1 cellular context compared by ENCODE assay signal in the genomic region with DNA sequence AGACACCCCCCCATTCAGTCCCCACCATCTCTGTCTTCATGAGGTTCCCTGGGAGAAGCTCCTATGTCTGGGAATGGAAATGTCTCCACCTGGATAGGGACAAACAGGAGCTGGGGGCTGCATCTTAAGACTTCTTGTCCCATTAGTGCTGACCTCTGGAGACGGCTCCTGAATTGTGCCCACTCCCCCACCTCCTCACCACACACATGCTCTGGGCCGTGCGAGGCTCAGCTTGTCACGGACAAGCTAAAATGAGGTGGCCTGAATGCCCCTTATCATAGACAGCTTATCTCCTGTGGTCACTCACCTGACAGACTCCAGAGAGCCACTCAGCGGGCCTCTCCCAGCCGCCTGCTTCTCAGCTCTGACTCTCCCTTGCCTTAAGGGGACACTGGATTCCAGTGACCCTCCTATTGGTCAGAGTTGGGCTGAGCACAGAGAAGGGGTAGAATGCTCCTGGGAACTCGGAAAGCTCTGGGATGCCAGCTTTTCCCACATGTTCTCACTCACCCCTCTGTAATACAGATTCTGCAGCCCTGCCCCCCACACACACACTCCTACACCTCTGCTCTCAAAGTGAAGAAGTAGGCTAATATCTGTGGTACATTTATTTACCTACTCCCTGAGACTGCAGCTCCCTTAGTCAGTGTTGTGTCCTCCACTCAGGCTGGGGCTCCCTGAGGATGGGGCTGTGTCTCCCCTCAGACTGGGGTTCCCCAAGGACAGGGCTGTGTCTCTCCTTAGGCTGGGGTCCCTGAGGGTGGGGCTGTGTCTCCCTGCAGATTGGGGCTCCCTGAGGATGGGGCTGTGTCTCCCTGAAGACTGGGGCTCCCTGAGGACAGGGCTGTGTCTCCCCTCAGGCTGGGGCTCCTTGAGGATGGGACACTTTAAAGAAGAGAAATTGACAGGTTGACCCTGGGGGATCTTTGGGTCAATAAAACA.
TF ChIP-seq lines count a peak whose summit lies in the region.

No MANE protein-coding gene starts in this region.

TF ChIP-seq in K562, 482 proteins besides CTCF, POLR2A, EP300 and RAD21 (continued from another document and continues in another):
- TF ChIP-seq, protein P1, sequence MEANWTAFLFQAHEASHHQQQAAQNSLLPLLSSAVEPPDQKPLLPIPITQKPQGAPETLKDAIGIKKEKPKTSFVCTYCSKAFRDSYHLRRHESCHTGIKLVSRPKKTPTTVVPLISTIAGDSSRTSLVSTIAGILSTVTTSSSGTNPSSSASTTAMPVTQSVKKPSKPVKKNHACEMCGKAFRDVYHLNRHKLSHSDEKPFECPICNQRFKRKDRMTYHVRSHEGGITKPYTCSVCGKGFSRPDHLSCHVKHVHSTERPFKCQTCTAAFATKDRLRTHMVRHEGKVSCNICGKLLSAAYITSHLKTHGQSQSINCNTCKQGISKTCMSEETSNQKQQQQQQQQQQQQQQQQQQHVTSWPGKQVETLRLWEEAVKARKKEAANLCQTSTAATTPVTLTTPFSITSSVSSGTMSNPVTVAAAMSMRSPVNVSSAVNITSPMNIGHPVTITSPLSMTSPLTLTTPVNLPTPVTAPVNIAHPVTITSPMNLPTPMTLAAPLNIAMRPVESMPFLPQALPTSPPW (CRISPR knock-in tag; IDR thresholded peaks at IDR 0.05): peak; percentile 75
- TF ChIP-seq NBN (IDR thresholded peaks at IDR 0.05; ENCODE audit: low read depth) (0 out of 2 replicates have a peak, but pooled peaks have one; percentile 65), TEAD2 (tag; IDR thresholded peaks at IDR 0.05) (0 out of 2 replicates have a peak, but pooled peaks have one; percentile 9), ZNF785 (CRISPR knock-in tag; IDR thresholded peaks at IDR 0.05) (no peak), TCFL5 (CRISPR knock-in tag; conservative IDR thresholded peaks at IDR 0.05) (peak; percentile 65; the same call in 1 of the 2 replicates), MYNN (IDR thresholded peaks at IDR 0.05) (peak; percentile 63; the same call in 1 of the 2 replicates), MYNN (CRISPR knock-in tag; IDR thresholded peaks at IDR 0.05) (no peak), ESRRA (IDR thresholded peaks at IDR 0.05; ENCODE audit: borderline replicate concordance, low read depth) (peak; percentile 92), SMARCE1 (IDR thresholded peaks at IDR 0.05) (peak; percentile 89), ZNF644 (tag; IDR thresholded peaks at IDR 0.05; ENCODE audit: low read depth) (peak; percentile 66; the same call in 1 of the 2 replicates), SMARCC2 (IDR thresholded peaks at IDR 0.05; ENCODE audit: low read depth) (no peak; the same call in 1 of the 2 replicates), FOXK1 (CRISPR knock-in tag; IDR thresholded peaks at IDR 0.05; ENCODE audit: borderline replicate concordance) (0 out of 2 replicates have a peak, but pooled peaks have one; percentile 40), ASH1L (IDR thresholded peaks at IDR 0.05; ENCODE audit: borderline replicate concordance, low read depth, partially characterized antibody) (no peak), ZSCAN29 (IDR thresholded peaks at IDR 0.05) (no peak), NRF1 (conservative IDR thresholded peaks at IDR 0.05 in 1 of 2, IDR thresholded peaks at IDR 0.05 in 1 of 2) (peak; percentile 65 to 72), RBFOX2 (IDR thresholded peaks at IDR 0.05; ENCODE audit: low read depth, low read length) (peak; percentile 53), NEUROD1 (IDR thresholded peaks at IDR 0.05; ENCODE audit: borderline replicate concordance, low read depth, low read length, partially characterized antibody) (peak; percentile 50), SMAD4 (CRISPR knock-in tag; conservative IDR thresholded peaks at IDR 0.05) (peak; percentile 96), ZNF165 (CRISPR knock-in tag; IDR thresholded peaks at IDR 0.05; ENCODE audit: borderline replicate concordance) (peak; percentile 51; the same call in 1 of the 2 replicates), PHB (CRISPR knock-in tag; IDR thresholded peaks at IDR 0.05) (peak; percentile 85; the same call in 1 of the 2 replicates), IFI16 (CRISPR knock-in tag; IDR thresholded peaks at IDR 0.05) (0 out of 2 replicates have a peak, but pooled peaks have one; percentile 34), ZNF668 (CRISPR knock-in tag; IDR thresholded peaks at IDR 0.05) (peak; percentile 76; the same call in 1 of the 2 replicates), KLF10 (CRISPR knock-in tag; IDR thresholded peaks at IDR 0.05) (no peak), BRD4 (IDR thresholded peaks at IDR 0.05) (no peak), ZNF707 (CRISPR knock-in tag; conservative IDR thresholded peaks at IDR 0.05) (no peak), CHCHD3 (CRISPR knock-in tag; IDR thresholded peaks at IDR 0.05) (no peak), NFIC (IDR thresholded peaks at IDR 0.05) (no peak), ZNF197 (CRISPR knock-in tag; IDR thresholded peaks at IDR 0.05; ENCODE audit: low read depth) (peak; percentile 91; the same call in 1 of the 2 replicates), ARID1B (IDR thresholded peaks at IDR 0.05) (peak; percentile 80), JUNB (CRISPR knock-in tag; conservative IDR thresholded peaks at IDR 0.05) (no peak), FOXP1 (CRISPR knock-in tag; IDR thresholded peaks at IDR 0.05) (no peak; the same call in 1 of the 2 replicates), KLF16 (IDR thresholded peaks at IDR 0.05) (no peak)
- TF ChIP-seq, protein P2, sequence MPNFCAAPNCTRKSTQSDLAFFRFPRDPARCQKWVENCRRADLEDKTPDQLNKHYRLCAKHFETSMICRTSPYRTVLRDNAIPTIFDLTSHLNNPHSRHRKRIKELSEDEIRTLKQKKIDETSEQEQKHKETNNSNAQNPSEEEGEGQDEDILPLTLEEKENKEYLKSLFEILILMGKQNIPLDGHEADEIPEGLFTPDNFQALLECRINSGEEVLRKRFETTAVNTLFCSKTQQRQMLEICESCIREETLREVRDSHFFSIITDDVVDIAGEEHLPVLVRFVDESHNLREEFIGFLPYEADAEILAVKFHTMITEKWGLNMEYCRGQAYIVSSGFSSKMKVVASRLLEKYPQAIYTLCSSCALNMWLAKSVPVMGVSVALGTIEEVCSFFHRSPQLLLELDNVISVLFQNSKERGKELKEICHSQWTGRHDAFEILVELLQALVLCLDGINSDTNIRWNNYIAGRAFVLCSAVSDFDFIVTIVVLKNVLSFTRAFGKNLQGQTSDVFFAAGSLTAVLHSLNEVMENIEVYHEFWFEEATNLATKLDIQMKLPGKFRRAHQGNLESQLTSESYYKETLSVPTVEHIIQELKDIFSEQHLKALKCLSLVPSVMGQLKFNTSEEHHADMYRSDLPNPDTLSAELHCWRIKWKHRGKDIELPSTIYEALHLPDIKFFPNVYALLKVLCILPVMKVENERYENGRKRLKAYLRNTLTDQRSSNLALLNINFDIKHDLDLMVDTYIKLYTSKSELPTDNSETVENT (CRISPR knock-in tag; IDR thresholded peaks at IDR 0.05): 0 out of 2 replicates have a peak, but pooled peaks have one; percentile 19
- TF ChIP-seq, protein P3, sequence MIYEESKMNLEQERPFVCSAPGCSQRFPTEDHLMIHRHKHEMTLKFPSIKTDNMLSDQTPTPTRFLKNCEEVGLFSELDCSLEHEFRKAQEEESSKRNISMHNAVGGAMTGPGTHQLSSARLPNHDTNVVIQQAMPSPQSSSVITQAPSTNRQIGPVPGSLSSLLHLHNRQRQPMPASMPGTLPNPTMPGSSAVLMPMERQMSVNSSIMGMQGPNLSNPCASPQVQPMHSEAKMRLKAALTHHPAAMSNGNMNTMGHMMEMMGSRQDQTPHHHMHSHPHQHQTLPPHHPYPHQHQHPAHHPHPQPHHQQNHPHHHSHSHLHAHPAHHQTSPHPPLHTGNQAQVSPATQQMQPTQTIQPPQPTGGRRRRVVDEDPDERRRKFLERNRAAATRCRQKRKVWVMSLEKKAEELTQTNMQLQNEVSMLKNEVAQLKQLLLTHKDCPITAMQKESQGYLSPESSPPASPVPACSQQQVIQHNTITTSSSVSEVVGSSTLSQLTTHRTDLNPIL (CRISPR knock-in tag; IDR thresholded peaks at IDR 0.05): no peak
- TF ChIP-seq, protein P4, sequence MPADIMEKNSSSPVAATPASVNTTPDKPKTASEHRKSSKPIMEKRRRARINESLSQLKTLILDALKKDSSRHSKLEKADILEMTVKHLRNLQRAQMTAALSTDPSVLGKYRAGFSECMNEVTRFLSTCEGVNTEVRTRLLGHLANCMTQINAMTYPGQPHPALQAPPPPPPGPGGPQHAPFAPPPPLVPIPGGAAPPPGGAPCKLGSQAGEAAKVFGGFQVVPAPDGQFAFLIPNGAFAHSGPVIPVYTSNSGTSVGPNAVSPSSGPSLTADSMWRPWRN (IDR thresholded peaks at IDR 0.05; ENCODE audit: low read depth): peak; percentile 69
- TF ChIP-seq, protein P5, sequence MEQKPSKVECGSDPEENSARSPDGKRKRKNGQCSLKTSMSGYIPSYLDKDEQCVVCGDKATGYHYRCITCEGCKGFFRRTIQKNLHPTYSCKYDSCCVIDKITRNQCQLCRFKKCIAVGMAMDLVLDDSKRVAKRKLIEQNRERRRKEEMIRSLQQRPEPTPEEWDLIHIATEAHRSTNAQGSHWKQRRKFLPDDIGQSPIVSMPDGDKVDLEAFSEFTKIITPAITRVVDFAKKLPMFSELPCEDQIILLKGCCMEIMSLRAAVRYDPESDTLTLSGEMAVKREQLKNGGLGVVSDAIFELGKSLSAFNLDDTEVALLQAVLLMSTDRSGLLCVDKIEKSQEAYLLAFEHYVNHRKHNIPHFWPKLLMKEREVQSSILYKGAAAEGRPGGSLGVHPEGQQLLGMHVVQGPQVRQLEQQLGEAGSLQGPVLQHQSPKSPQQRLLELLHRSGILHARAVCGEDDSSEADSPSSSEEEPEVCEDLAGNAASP (IDR thresholded peaks at IDR 0.05): no peak
- TF ChIP-seq, protein P6, sequence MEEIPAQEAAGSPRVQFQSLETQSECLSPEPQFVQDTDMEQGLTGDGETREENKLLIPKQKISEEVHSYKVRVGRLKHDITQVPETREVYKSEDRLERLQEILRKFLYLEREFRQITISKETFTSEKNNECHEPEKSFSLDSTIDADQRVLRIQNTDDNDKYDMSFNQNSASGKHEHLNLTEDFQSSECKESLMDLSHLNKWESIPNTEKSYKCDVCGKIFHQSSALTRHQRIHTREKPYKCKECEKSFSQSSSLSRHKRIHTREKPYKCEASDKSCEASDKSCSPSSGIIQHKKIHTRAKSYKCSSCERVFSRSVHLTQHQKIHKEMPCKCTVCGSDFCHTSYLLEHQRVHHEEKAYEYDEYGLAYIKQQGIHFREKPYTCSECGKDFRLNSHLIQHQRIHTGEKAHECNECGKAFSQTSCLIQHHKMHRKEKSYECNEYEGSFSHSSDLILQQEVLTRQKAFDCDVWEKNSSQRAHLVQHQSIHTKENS (CRISPR knock-in tag; IDR thresholded peaks at IDR 0.05): no peak
- TF ChIP-seq, protein P7, sequence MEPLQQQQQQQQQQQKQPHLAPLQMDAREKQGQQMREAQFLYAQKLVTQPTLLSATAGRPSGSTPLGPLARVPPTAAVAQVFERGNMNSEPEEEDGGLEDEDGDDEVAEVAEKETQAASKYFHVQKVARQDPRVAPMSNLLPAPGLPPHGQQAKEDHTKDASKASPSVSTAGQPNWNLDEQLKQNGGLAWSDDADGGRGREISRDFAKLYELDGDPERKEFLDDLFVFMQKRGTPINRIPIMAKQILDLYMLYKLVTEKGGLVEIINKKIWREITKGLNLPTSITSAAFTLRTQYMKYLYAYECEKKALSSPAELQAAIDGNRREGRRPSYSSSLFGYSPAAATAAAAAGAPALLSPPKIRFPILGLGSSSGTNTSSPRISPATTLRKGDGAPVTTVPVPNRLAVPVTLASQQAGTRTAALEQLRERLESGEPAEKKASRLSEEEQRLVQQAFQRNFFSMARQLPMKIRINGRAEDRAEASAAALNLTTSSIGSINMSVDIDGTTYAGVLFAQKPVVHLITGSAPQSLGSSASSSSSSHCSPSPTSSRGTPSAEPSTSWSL (CRISPR knock-in tag; IDR thresholded peaks at IDR 0.05; ENCODE audit: borderline replicate concordance): peak; percentile 4; the same call in 1 of the 2 replicates
- TF ChIP-seq, protein P8, sequence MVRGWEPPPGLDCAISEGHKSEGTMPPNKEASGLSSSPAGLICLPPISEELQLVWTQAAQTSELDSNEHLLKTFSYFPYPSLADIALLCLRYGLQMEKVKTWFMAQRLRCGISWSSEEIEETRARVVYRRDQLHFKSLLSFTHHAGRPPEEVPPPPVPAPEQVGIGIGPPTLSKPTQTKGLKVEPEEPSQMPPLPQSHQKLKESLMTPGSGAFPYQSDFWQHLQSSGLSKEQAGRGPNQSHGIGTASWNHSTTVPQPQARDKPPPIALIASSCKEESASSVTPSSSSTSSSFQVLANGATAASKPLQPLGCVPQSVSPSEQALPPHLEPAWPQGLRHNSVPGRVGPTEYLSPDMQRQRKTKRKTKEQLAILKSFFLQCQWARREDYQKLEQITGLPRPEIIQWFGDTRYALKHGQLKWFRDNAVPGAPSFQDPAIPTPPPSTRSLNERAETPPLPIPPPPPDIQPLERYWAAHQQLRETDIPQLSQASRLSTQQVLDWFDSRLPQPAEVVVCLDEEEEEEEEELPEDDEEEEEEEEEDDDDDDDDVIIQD (CRISPR knock-in tag; IDR thresholded peaks at IDR 0.05): peak; percentile 85; the same call in 1 of the 2 replicates
- TF ChIP-seq, protein P9, sequence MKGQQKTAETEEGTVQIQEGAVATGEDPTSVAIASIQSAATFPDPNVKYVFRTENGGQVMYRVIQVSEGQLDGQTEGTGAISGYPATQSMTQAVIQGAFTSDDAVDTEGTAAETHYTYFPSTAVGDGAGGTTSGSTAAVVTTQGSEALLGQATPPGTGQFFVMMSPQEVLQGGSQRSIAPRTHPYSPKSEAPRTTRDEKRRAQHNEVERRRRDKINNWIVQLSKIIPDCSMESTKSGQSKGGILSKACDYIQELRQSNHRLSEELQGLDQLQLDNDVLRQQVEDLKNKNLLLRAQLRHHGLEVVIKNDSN (CRISPR knock-in tag; IDR thresholded peaks at IDR 0.05): peak; percentile 56
- TF ChIP-seq, protein P10, sequence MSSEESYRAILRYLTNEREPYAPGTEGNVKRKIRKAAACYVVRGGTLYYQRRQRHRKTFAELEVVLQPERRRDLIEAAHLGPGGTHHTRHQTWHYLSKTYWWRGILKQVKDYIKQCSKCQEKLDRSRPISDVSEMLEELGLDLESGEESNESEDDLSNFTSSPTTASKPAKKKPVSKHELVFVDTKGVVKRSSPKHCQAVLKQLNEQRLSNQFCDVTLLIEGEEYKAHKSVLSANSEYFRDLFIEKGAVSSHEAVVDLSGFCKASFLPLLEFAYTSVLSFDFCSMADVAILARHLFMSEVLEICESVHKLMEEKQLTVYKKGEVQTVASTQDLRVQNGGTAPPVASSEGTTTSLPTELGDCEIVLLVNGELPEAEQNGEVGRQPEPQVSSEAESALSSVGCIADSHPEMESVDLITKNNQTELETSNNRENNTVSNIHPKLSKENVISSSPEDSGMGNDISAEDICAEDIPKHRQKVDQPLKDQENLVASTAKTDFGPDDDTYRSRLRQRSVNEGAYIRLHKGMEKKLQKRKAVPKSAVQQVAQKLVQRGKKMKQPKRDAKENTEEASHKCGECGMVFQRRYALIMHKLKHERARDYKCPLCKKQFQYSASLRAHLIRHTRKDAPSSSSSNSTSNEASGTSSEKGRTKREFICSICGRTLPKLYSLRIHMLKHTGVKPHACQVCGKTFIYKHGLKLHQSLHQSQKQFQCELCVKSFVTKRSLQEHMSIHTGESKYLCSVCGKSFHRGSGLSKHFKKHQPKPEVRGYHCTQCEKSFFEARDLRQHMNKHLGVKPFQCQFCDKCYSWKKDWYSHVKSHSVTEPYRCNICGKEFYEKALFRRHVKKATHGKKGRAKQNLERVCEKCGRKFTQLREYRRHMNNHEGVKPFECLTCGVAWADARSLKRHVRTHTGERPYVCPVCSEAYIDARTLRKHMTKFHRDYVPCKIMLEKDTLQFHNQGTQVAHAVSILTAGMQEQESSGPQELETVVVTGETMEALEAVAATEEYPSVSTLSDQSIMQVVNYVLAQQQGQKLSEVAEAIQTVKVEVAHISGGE (CRISPR knock-in tag; IDR thresholded peaks at IDR 0.05): peak in 1 of 3 experiments; percentile 46; a peak in 2 of 6 replicates
